ENCODE assay signal across 8 cellular contexts in genomic region chr5:171420429-171421231, GRCh38. TPM values are rescaled to one million over a fixed set of nuclear protein-coding genes. Genes with fewer than 3 reads are reported as not detected.
DNase-seq lines count a peak whose midpoint lies in the region; FAIRE-seq and TF ChIP-seq lines count a peak whose summit lies in the region.

No MANE protein-coding gene starts in this region.

- no peaks in the 10 kb centered on the region for H3K36me3 Mint-ChIP-seq in mesothelial cell of epicardium

- WGBS in transverse colon (ENCODE audit: low coverage in 1 of 2), 2 donors = 2% methylated on average over 46 of the region's 65 CpGs; no CpG with 5 or more reads in 1 of the 2 donors

- H3K9me3 ChIP-seq in endothelial cell of umbilical vein (replicated peaks; ENCODE audit: control insufficient read depth, insufficient read depth, low read length) (no peaks in the 10 kb centered on the region), transverse colon (no peaks in the 10 kb centered on the region)

- BruUV-seq in endothelial cell of umbilical vein (replicated peaks; lab: Mats Ljungman, UMichigan) = no TSS peak

- dilution Hi-C loops in endothelial cell of umbilical vein (cut with MboI; ENCODE audit: extremely low pct_ligation_motif_present, low sequenced_read_pairs) = no loop called here

- DNase-seq in DMS79 (lab: John Stamatoyannopoulos, UW) (peak; percentile 57), NCI-H69 (lab: John Stamatoyannopoulos, UW) (peak; percentile 69), endothelial cell of umbilical vein (ENCODE audit: low read depth, low spot score) (peak; percentile 58), mesothelial cell of epicardium (ENCODE audit: low spot score in 2 of 2, unreplicated experiment in 2 of 2) (peak in 1 of 2 experiments; percentile 74), transverse colon (peak; percentile 64), epidermal melanocyte (ENCODE audit: insufficient read length, low spot score) (no peak), LoVo (ENCODE audit: low spot score) (no peak)
- DNase-seq in activated CD4-positive, alpha-beta T cell treated with anti-CD3 and anti-CD28 coated beads, Interleukin-2, amount 50 U/mL, for 48 hours = no peak

- in situ Hi-C loops in transverse colon (cut with MboI; ENCODE audit: low pct_ligation_motif_present in 1 of 4, low pct_unique_long_range_greater_than_20kb in 1 of 4, low sequenced_read_pairs in 3 of 4) = loop anchor here (25.0 kb wide), 2 partner anchors 492 to 617 kb away; no protein-coding TSS in a partner anchor

- peak overlapping the region; percentile 87 for H3K27ac Mint-ChIP-seq in mesothelial cell of epicardium

- H3K4me1 ChIP-seq in endothelial cell of umbilical vein (ENCODE audit: control insufficient read depth, extremely low read depth, insufficient read depth, low read length) = peaks cover 13% of the 10 kb centered on the region
- H3K4me1 ChIP-seq in transverse colon = peaks cover 19 to 30% (median 27%) of the 10 kb centered on the region in 4 donors

- peaks cover 32% of the 10 kb centered on the region for H3K4me1 Mint-ChIP-seq in mesothelial cell of epicardium

- CTCF ChIA-PET in endothelial cell of umbilical vein (lab: Charles Lee) = interaction anchor here (1.2 to 3.4 kb wide), 5 partner anchors 33 to 488 kb away, joined by 3 to 39 read pairs (median 8); no protein-coding TSS in a partner anchor

- TF ChIP-seq CTCF in endothelial cell of umbilical vein (IDR thresholded peaks at IDR 0.05; ENCODE audit: extremely low read depth in 1 of 2, insufficient read depth in 1 of 2, low read depth in 1 of 2, low read length in 2 of 2) = no peak
- TF ChIP-seq CTCF in mesothelial cell of epicardium (IDR thresholded peaks at IDR 0.05; ENCODE audit: unreplicated experiment) = no peak
- no peak for TF ChIP-seq CTCF in transverse colon (IDR thresholded peaks at IDR 0.05)

- no peaks in the 10 kb centered on the region for H3K9me1 ChIP-seq in endothelial cell of umbilical vein (replicated peaks; ENCODE audit: control insufficient read depth, extremely low read depth, insufficient read depth, low read length)

- no peaks in the 10 kb centered on the region for H3K79me2 ChIP-seq in endothelial cell of umbilical vein (ENCODE audit: control insufficient read depth, insufficient read depth, low read length)

- no peak for FAIRE-seq in endothelial cell of umbilical vein (lab: Jason Lieb, UNC)

- H3K27ac ChIP-seq in endothelial cell of umbilical vein (ENCODE audit: insufficient read depth, low read depth, low read length) (no peak overlapping the region), transverse colon (peak overlapping the region in 1 of 4 donors; percentile 20)

- intact Hi-C loops in endothelial cell of umbilical vein (cut with micrococcal nuclease) (loop anchor here (1.0 kb wide), 1 partner anchor 30 kb away; no protein-coding TSS in a partner anchor), transverse colon (cut with DNase I; ENCODE audit: low total_unique reads) (no loop called here)

- no peaks in the 10 kb centered on the region for H4K20me1 ChIP-seq in endothelial cell of umbilical vein (replicated peaks; ENCODE audit: control insufficient read depth, extremely low read depth, insufficient read depth, low read length)

- no peak overlapping the region for H2AFZ ChIP-seq in endothelial cell of umbilical vein (ENCODE audit: low read depth, low read length)

- H3K27me3 ChIP-seq in endothelial cell of umbilical vein (ENCODE audit: control insufficient read depth in 2 of 2, insufficient read depth in 2 of 2, low read length in 2 of 2) = peaks cover 5 to 25% of the 10 kb centered on the region in 2 experiments
- peaks cover 29% of the 10 kb centered on the region for H3K27me3 ChIP-seq in transverse colon

- TF ChIP-seq POLR2A in endothelial cell of umbilical vein (IDR thresholded peaks at IDR 0.05; ENCODE audit: low read depth, low read length) = no peak
- no peak for TF ChIP-seq POLR2A in transverse colon (IDR thresholded peaks at IDR 0.05)

- H3K4me3 ChIP-seq in endothelial cell of umbilical vein (replicated peaks in 1 of 3; ENCODE audit: insufficient read depth in 1 of 3, low read depth in 1 of 3, low read length in 3 of 3) (peak overlapping the region in 1 of 3 experiments; percentile 12), transverse colon (peak overlapping the region in 3 of 4 donors; percentile 23 to 48 (median 40))

- H3K9ac ChIP-seq in endothelial cell of umbilical vein (replicated peaks; ENCODE audit: extremely low read depth, insufficient read depth, low read length) = no peak overlapping the region

- H3K4me3 Mint-ChIP-seq in mesothelial cell of epicardium = peak overlapping the region; percentile 81

- H3K27me3 Mint-ChIP-seq in mesothelial cell of epicardium (ENCODE audit: low read depth) = peaks cover 27% of the 10 kb centered on the region

- TF ChIP-seq EP300 in transverse colon (IDR thresholded peaks at IDR 0.05; ENCODE audit: low read depth) = no peak

- H3K36me3 ChIP-seq in endothelial cell of umbilical vein (ENCODE audit: control insufficient read depth in 2 of 2, extremely low read depth in 1 of 2, insufficient read depth in 2 of 2, low read length in 2 of 2) (no peaks in the 10 kb centered on the region), transverse colon (no peaks in the 10 kb centered on the region)

- H3K9me3 Mint-ChIP-seq in mesothelial cell of epicardium = no peaks in the 10 kb centered on the region

- H3K4me2 ChIP-seq in endothelial cell of umbilical vein (ENCODE audit: insufficient read depth, low read length) = peak overlapping the region; percentile 30

- POLR2A ChIA-PET in endothelial cell of umbilical vein (lab: Charles Lee) = interaction anchor here (0.6 kb wide), 1 partner anchor 53 kb away, joined by 3 read pairs; no protein-coding TSS in a partner anchor

TF ChIP-seq in endothelial cell of umbilical vein, 7 proteins besides CTCF, POLR2A, EP300 and RAD21:
- TF ChIP-seq POLR2AphosphoS5 (IDR thresholded peaks at IDR 0.05; ENCODE audit: insufficient read depth, low read depth, low read length) (no peak), FOS (IDR thresholded peaks at IDR 0.05; ENCODE audit: borderline replicate concordance, insufficient read depth, low read length) (no peak), GATA2 (IDR thresholded peaks at IDR 0.05; ENCODE audit: insufficient read depth, insufficient read length, low read depth, low read length) (no peak), MAX (IDR thresholded peaks at IDR 0.05; ENCODE audit: insufficient read depth, insufficient read length) (no peak), MYC (IDR thresholded peaks at IDR 0.05; ENCODE audit: low read depth, low read length) (no peak), EZH2 (IDR thresholded peaks at IDR 0.05; ENCODE audit: borderline replicate concordance, low read depth, low read length, severe bottlenecking) (peak; percentile 96), JUN (IDR thresholded peaks at IDR 0.05; ENCODE audit: borderline replicate concordance, insufficient read depth, insufficient read length, low read depth) (no peak)

RNA-seq across cellular contexts. Expression of gene FGF18, which starts 1.2 kb away (rescaled TPM):
- total RNA-seq in endothelial cell of umbilical vein = 0.27 TPM in 1 of 2 replicates, not detected in the other
- 0.04 and 0.13 TPM in 2 replicates for polyA plus RNA-seq in endothelial cell of umbilical vein
- 0.05 TPM in 1 of 2 replicates, not detected in the other for polyA plus RNA-seq in endothelial cell of umbilical vein (2011; cell fraction: cytosol; rRNA removed)
- 0.10 and 0.22 TPM in 2 replicates for polyA plus RNA-seq in endothelial cell of umbilical vein (2011; cell fraction: nucleus; rRNA removed)
- 0.19 TPM in 1 of 2 replicates, not detected in the other for polyA plus RNA-seq in endothelial cell of umbilical vein (2012)
- polyA minus RNA-seq in endothelial cell of umbilical vein = 0.08 TPM in 1 of 2 replicates, not detected in the other
- not detected for polyA minus RNA-seq in endothelial cell of umbilical vein (2011; cell fraction: cytosol; rRNA and poly(A)+ RNA removed)
- not detected in 2 replicates for polyA minus RNA-seq in endothelial cell of umbilical vein (2011; cell fraction: nucleus; rRNA and poly(A)+ RNA removed)
- total RNA-seq in mesothelial cell of epicardium = 10.2 to 11.7 TPM (median 11.3 TPM) in 3 replicates
- total RNA-seq in transverse colon = under 1 TPM in 2 of 4 donors, not detected in 2; 0.14 to 0.32 TPM

RNA-seq across cellular contexts. Expression of gene NPM1, which starts 33.0 kb away (rescaled TPM):
- total RNA-seq in endothelial cell of umbilical vein = 1,592 and 1,695 TPM in 2 replicates
- polyA plus RNA-seq in endothelial cell of umbilical vein = 618 and 1,113 TPM in 2 replicates
- polyA plus RNA-seq in endothelial cell of umbilical vein (2011; cell fraction: cytosol; rRNA removed) = 4,496 and 5,519 TPM in 2 replicates
- polyA plus RNA-seq in endothelial cell of umbilical vein (2011; cell fraction: nucleus; rRNA removed) = 1,833 and 2,535 TPM in 2 replicates
- polyA plus RNA-seq in endothelial cell of umbilical vein (2012) = 2,168 and 4,291 TPM in 2 replicates
- polyA minus RNA-seq in endothelial cell of umbilical vein = 1,004 and 1,287 TPM in 2 replicates
- 2,300 TPM for polyA minus RNA-seq in endothelial cell of umbilical vein (2011; cell fraction: cytosol; rRNA and poly(A)+ RNA removed)
- polyA minus RNA-seq in endothelial cell of umbilical vein (2011; cell fraction: nucleus; rRNA and poly(A)+ RNA removed) = 294 and 390 TPM in 2 replicates
- total RNA-seq in mesothelial cell of epicardium = 1,674 to 1,837 TPM (median 1,792 TPM) in 3 replicates
- total RNA-seq in transverse colon = 1,000 to 10,000 TPM in 1 of 4 donors, 100 to 1,000 TPM in 3; 279 to 2,349 (median 380) TPM

Comparison
In these comparisons a context has a peak if more than half of its experiments do, and no peak if none do; other contexts are left out.
1. DNase-seq: peak in DMS79 (single experiment), NCI-H69 (single experiment), endothelial cell of umbilical vein (single experiment) and transverse colon (single experiment); none in epidermal melanocyte (single experiment), activated CD4-positive, alpha-beta T cell treated with anti-CD3 and anti-CD28 coated beads, Interleukin-2, amount 50 U/mL, for 48 hours (0 of 2) and LoVo (single experiment).